8 cellular contexts compared by ENCODE assay signal in the genomic region with DNA sequence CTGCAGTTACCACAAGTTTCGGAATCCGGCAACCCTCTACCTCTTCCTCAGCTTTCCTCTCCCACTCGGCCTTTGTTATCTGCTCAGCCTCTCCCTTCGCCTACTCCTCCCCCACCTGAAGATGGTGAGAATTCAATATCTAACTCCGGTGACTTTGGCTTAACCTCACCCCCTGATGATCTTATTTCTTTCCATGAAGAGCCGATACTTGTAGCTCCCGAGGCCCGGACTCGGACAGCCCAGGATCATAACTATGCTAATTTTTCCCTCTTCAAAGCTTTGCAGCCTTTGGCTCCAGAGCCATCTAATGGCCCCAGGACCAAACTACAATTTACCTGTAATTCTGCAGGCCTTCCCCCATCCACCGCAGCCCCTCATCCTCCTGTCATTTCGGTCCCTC. TPM values are rescaled to one million over a fixed set of nuclear protein-coding genes. Genes with fewer than 3 reads are reported as not detected.
DNase-seq lines count a peak whose midpoint lies in the region; ATAC-seq and TF ChIP-seq lines count a peak whose summit lies in the region.

No MANE protein-coding gene starts in this region.

- H2AK5ac ChIP-seq in mesendoderm (ENCODE audit: low read length): no peak overlapping the region

- H3K79me1 ChIP-seq in mesendoderm (ENCODE audit: low read length): no peaks in the 10 kb centered on the region

- no peak for ATAC-seq in GM21515 (IDR thresholded peaks at IDR 0.05; ENCODE audit: unreplicated experiment)
- ATAC-seq in GM18502 (IDR thresholded peaks at IDR 0.05; ENCODE audit: poor library complexity, unreplicated experiment): no peak
- no peak for ATAC-seq in HG02623 (IDR thresholded peaks at IDR 0.05; ENCODE audit: unreplicated experiment)

- no peak overlapping the region for H3K27ac ChIP-seq in mesendoderm (ENCODE audit: low read depth, low read length)

- H3K18ac ChIP-seq in mesendoderm (ENCODE audit: low read length): no peak overlapping the region

- H3K4me3 ChIP-seq in BJ (ENCODE audit: low read depth, low read length) (no peak overlapping the region), mesendoderm (ENCODE audit: low read length) (no peak overlapping the region)

- peak overlapping the region; percentile 9 for H3K9ac ChIP-seq in mesendoderm (ENCODE audit: low read length)

- H2BK120ac ChIP-seq in mesendoderm (ENCODE audit: low read depth, low read length): no peak overlapping the region

- H3K79me2 ChIP-seq in mesendoderm (ENCODE audit: control insufficient read depth, insufficient read depth, low read length): no peaks in the 10 kb centered on the region

- WGBS in mesendoderm (ENCODE audit: extremely low coverage, insufficient coverage, low lambda C conversion rate): no CpG with 5 or more reads among the region's 11 CpGs

- H4K5ac ChIP-seq in mesendoderm (ENCODE audit: low read length): no peak overlapping the region

- no peak overlapping the region for H2BK15ac ChIP-seq in mesendoderm (replicated peaks; ENCODE audit: low read depth)

- H3K23ac ChIP-seq in mesendoderm (ENCODE audit: low read length): no peak overlapping the region

- peaks cover 7% of the 10 kb centered on the region for H3K27me3 ChIP-seq in BJ (ENCODE audit: control insufficient read depth, insufficient read depth, low read length)
- H3K27me3 ChIP-seq in mesendoderm (ENCODE audit: insufficient read depth, low read length, poor library complexity): no peaks in the 10 kb centered on the region

- TF ChIP-seq CTCF in BJ (IDR thresholded peaks at IDR 0.05; ENCODE audit: insufficient read depth, low read depth, low read length): peak; percentile 33; the same call in 1 of the 2 replicates

- no peak overlapping the region for H3K4ac ChIP-seq in mesendoderm (ENCODE audit: low read depth, low read length)

- H3K4me2 ChIP-seq in mesendoderm (ENCODE audit: low read length): peak overlapping the region; percentile 25

- POLR2A ChIA-PET in BJ (lab: Charles Lee): interaction anchor here (0.6 kb wide), 1 partner anchor 214 kb away, joined by 11 read pairs; no protein-coding TSS in a partner anchor

- H2BK5ac ChIP-seq in mesendoderm (ENCODE audit: low read length): no peak overlapping the region

- H3K36me3 ChIP-seq in BJ (ENCODE audit: control insufficient read depth, insufficient read depth, low read length): no peaks in the 10 kb centered on the region
- H3K36me3 ChIP-seq in mesendoderm (ENCODE audit: control insufficient read depth, insufficient read depth, low read length): no peaks in the 10 kb centered on the region

- CTCF ChIA-PET in BJ (lab: Yijun Ruan, JAX): interaction anchor here (0.7 to 1.9 kb wide), 8 partner anchors 13 to 140 kb away, joined by 3 to 8 read pairs (median 4); no protein-coding TSS in a partner anchor

- H3K56ac ChIP-seq in mesendoderm (ENCODE audit: low read length): peak overlapping the region; percentile 71

- DNase-seq in BJ (ENCODE audit: low read depth) (no peak), NCI-H1092 treated with DMSO at 0.1 percent for 48 hours (lab: John Stamatoyannopoulos, UW) (peak; percentile 64), dermis blood vessel endothelial cell (peak; percentile 68), mesendoderm (peak; percentile 81), GM19238 (ENCODE audit: insufficient read length, low spot score) (no peak)

- no peaks in the 10 kb centered on the region for H3K4me1 ChIP-seq in mesendoderm (ENCODE audit: control insufficient read depth, low read depth, low read length)

- H4K8ac ChIP-seq in mesendoderm (ENCODE audit: low read depth, low read length): no peak overlapping the region

RNA-seq across cellular contexts. Expression of a gene that starts 32.0 kb away (rescaled TPM):
- polyA plus RNA-seq in BJ (2011; rRNA removed): 10.0 and 17.5 TPM in 2 replicates
- polyA minus RNA-seq in BJ (2011; rRNA and poly(A)+ RNA removed): 2.7 and 3.8 TPM in 2 replicates
- 84.3 and 117 TPM in 2 replicates for total RNA-seq in dermis blood vessel endothelial cell
- polyA plus RNA-seq in mesendoderm (2013, experiment 1 of 2): 46.4 TPM
- 43.8 TPM for polyA plus RNA-seq in mesendoderm (2013, experiment 2 of 2)

Comparison
In these comparisons a context has a peak if more than half of its experiments do, and no peak if none do; other contexts are left out.
1. DNase-seq: peak in NCI-H1092 treated with DMSO at 0.1 percent for 48 hours (single experiment), dermis blood vessel endothelial cell (single experiment) and mesendoderm (single experiment); none in BJ (single experiment) and GM19238 (single experiment).